29 cellular contexts compared by ENCODE assay signal in the genomic region with DNA sequence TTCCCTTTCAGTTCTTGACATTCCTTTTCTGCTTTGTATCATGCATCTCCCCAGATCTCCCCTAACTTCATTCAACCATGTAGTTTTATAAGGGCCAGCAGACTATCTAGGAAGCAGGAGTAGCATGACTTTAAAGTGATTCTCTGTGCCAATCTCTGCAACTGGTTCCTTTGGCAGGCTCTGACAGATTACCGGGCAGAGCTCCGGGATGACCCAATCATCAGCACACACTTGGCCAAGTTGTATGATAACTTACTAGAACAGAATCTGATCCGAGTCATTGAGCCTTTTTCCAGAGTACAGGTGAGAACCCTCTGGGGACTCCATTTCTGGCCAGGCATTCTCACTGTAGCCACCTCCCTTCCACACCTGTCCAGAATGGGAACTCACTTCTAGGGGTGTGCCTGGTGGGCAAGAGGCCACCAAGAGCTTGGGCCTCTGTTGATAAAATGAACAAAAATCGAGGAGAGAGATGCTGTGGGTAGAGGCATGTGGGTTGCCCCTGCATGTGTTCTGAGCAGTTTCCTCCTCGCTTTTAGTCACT. TPM values are rescaled to one million over a fixed set of nuclear protein-coding genes. Genes with fewer than 3 reads are reported as not detected.
DNase-seq lines count a peak whose midpoint lies in the region; ATAC-seq, FAIRE-seq and TF ChIP-seq lines count a peak whose summit lies in the region.
"Had no signal": no experiment of that assay in that cellular context is flagged by ENCODE, and none has a peak within 500 bp of the region (broad histone marks: within the 10 kb centered on the region; RNA-seq: fewer than 3 reads in every experiment).

No MANE protein-coding gene starts in this region.

- H3K4me1 ChIP-seq in astrocyte (ENCODE audit: insufficient read depth, low read length) (peaks cover 7% of the 10 kb centered on the region), psoas muscle (peaks cover 11% of the 10 kb centered on the region), transverse colon (peaks cover 0 to 7% (median 0%) of the 10 kb centered on the region in 4 donors)

- no peak overlapping the region for H3K4me3 ChIP-seq in astrocyte (ENCODE audit: insufficient read depth, low read depth, low read length)
- no peak overlapping the region for H3K4me3 ChIP-seq in psoas muscle
- no peak overlapping the region for H3K4me3 ChIP-seq in transverse colon
- H3K4me3 ChIP-seq: pancreas, smooth muscle cell, tibial nerve had no signal

- ATAC-seq in psoas muscle: peak; percentile 71 to 79 (median 74)
- ATAC-seq: CD8-positive, alpha-beta T cell; HCT116; pancreas; T-cell had no signal

- H3K9me3 ChIP-seq in astrocyte (ENCODE audit: insufficient read depth, low read depth, low read length) (no peaks in the 10 kb centered on the region), psoas muscle (no peaks in the 10 kb centered on the region), transverse colon (no peaks in the 10 kb centered on the region)
- H3K9me3 ChIP-seq: pancreas, tibial nerve had no signal

- H4K20me1 ChIP-seq in astrocyte (ENCODE audit: insufficient read depth, low read length): peaks cover 76% of the 10 kb centered on the region

- H3K27ac ChIP-seq in astrocyte (ENCODE audit: low read depth, low read length): no peak overlapping the region
- peak overlapping the region; percentile 19 for H3K27ac ChIP-seq in psoas muscle
- no peak overlapping the region for H3K27ac ChIP-seq in transverse colon
- H3K27ac ChIP-seq: pancreas, tibial nerve had no signal

- no peak for DNase-seq in activated T-cell treated with anti-CD3 and anti-CD28 coated beads, Interleukin-2, amount 50 U/mL, for 24 hours
- DNase-seq in activated T-cell treated with anti-CD3 and anti-CD28 coated beads for 4 hours (no peak), astrocyte (ENCODE audit: low read depth) (no peak), psoas muscle (no peak), medulla oblongata (ENCODE audit: extremely low spot score) (no peak), T-helper 9 cell (no peak), transverse colon (no peak)
- DNase-seq: activated CD4-positive, CD25-positive, alpha-beta regulatory T cell; activated naive CD4-positive, alpha-beta T cell; activated T-cell treated with anti-CD3 and anti-CD28 coated beads, Interleukin-2, amount 50 U/mL, for 1 hour; AML-193; anterior cingulate cortex; CD8-positive, alpha-beta T cell; hippocampal formation; Karpas-422; NCI-H1417; NCI-H2029; NCI-H2227 treated with DMSO at 0.1 percent for 48 hours; NCI-H526 treated with DMSO at 0.1 percent for 48 hours; nephron progenitor cell; NK-92 treated with Interleukin-12 subunit alpha and Interleukin-12 subunit beta, amount 100 ng/mL, for 24 hours; pancreas; T-cell had no signal

- in situ Hi-C loops in transverse colon (cut with MboI; ENCODE audit: low pct_ligation_motif_present in 1 of 4, low pct_unique_long_range_greater_than_20kb in 1 of 4, low sequenced_read_pairs in 3 of 4): loop anchor here in 3 of 4 donors (10.0 to 25.0 kb wide), 5 partner anchors 126 to 433 kb away; no protein-coding TSS in a partner anchor

- H3K27me3 ChIP-seq in astrocyte (ENCODE audit: insufficient read depth, low read length) (no peaks in the 10 kb centered on the region), psoas muscle (ENCODE audit: insufficient read depth in 3 of 3, low read length in 2 of 3) (no peaks in the 10 kb centered on the region), transverse colon (no peaks in the 10 kb centered on the region)
- H3K27me3 ChIP-seq: pancreas, tibial nerve had no signal

- FAIRE-seq in astrocyte (lab: Jason Lieb, UNC): no peak
- FAIRE-seq: bronchial epithelial cell, endothelial cell of umbilical vein, pancreas had no signal

- no peak overlapping the region for H3K4me3 Mint-ChIP-seq in activated T-cell treated with anti-CD3 and anti-CD28 coated beads, Interleukin-2, amount 50 U/mL, for 24 hours
- H3K4me3 Mint-ChIP-seq in IgD-negative memory B cell: peak overlapping the region in 1 of 4 donors; percentile 48
- H3K4me3 Mint-ChIP-seq in astrocyte (ENCODE audit: unreplicated experiment): no peak overlapping the region
- H3K4me3 Mint-ChIP-seq: CD8-positive, alpha-beta T cell; nephron progenitor cell; T-cell had no signal

- no peaks in the 10 kb centered on the region for H3K79me2 ChIP-seq in astrocyte (ENCODE audit: insufficient read depth, low read length)

- 43 to 51% (median 47%) methylated on average over 5 of the region's 5 CpGs for WGBS in psoas muscle, 3 donors
- whole genome bisulfite sequencing in transverse colon (ENCODE audit: low coverage in 1 of 2), 2 donors: 91% methylated on average over 5 of the region's 5 CpGs; no CpG with 5 or more reads in 1 of the 2 donors

- TF ChIP-seq EP300 in transverse colon (IDR thresholded peaks at IDR 0.05; ENCODE audit: low read depth): no peak

- peaks cover 7% of the 10 kb centered on the region for H3K4me1 Mint-ChIP-seq in activated T-cell treated with anti-CD3 and anti-CD28 coated beads, Interleukin-2, amount 50 U/mL, for 24 hours (ENCODE audit: low read depth)
- H3K4me1 Mint-ChIP-seq in IgD-negative memory B cell (peaks cover 0 to 6% (median 4%) of the 10 kb centered on the region in 3 donors), astrocyte (ENCODE audit: low read depth, unreplicated experiment) (peaks cover 4% of the 10 kb centered on the region)

- H3K36me3 Mint-ChIP-seq in activated T-cell treated with anti-CD3 and anti-CD28 coated beads, Interleukin-2, amount 50 U/mL, for 24 hours (ENCODE audit: low read depth): peaks cover 95% of the 10 kb centered on the region
- H3K36me3 Mint-ChIP-seq in IgD-negative memory B cell (peaks cover 1% of the 10 kb centered on the region), astrocyte (ENCODE audit: low read depth, unreplicated experiment) (peaks cover 16% of the 10 kb centered on the region)

- H2AFZ ChIP-seq in astrocyte (ENCODE audit: low read depth, low read length): no peak overlapping the region

- no peak overlapping the region for H3K9ac ChIP-seq in astrocyte (ENCODE audit: low read length)

- no peak for TF ChIP-seq POLR2A in transverse colon (IDR thresholded peaks at IDR 0.05)

- H3K27me3 Mint-ChIP-seq in activated T-cell treated with anti-CD3 and anti-CD28 coated beads, Interleukin-2, amount 50 U/mL, for 24 hours: no peaks in the 10 kb centered on the region
- H3K27me3 Mint-ChIP-seq in IgD-negative memory B cell (no peaks in the 10 kb centered on the region), astrocyte (ENCODE audit: low read depth, unreplicated experiment) (no peaks in the 10 kb centered on the region)
- H3K27me3 Mint-ChIP-seq: T-cell had no signal

- peak overlapping the region; percentile 60 for H3K27ac Mint-ChIP-seq in activated T-cell treated with anti-CD3 and anti-CD28 coated beads, Interleukin-2, amount 50 U/mL, for 24 hours
- peak overlapping the region in 2 of 3 donors; percentile 33 to 80 for H3K27ac Mint-ChIP-seq in IgD-negative memory B cell
- H3K27ac Mint-ChIP-seq in astrocyte (ENCODE audit: unreplicated experiment): peak overlapping the region; percentile 43
- H3K27ac Mint-ChIP-seq: CD8-positive, alpha-beta T cell; nephron progenitor cell had no signal

- H3K36me3 ChIP-seq in astrocyte (ENCODE audit: insufficient read depth, low read length) (peaks cover 78% of the 10 kb centered on the region), psoas muscle (ENCODE audit: insufficient read depth in 1 of 2, low read depth in 1 of 2) (peaks cover 26 to 93% of the 10 kb centered on the region in 2 donors), transverse colon (peaks cover 0 to 72% (median 38%) of the 10 kb centered on the region in 4 donors)

- no peaks in the 10 kb centered on the region for H3K9me3 Mint-ChIP-seq in activated T-cell treated with anti-CD3 and anti-CD28 coated beads, Interleukin-2, amount 50 U/mL, for 24 hours
- no peaks in the 10 kb centered on the region for H3K9me3 Mint-ChIP-seq in IgD-negative memory B cell
- no peaks in the 10 kb centered on the region for H3K9me3 Mint-ChIP-seq in astrocyte (ENCODE audit: unreplicated experiment)
- H3K9me3 Mint-ChIP-seq: CD8-positive, alpha-beta T cell; nephron progenitor cell; T-cell had no signal

- intact Hi-C loops in psoas muscle (cut with DNase I) (loop anchor here in 1 of 2 donors (5.0 kb wide), 1 partner anchor 1967 kb away; no protein-coding TSS in a partner anchor), transverse colon (cut with DNase I; ENCODE audit: low total_unique reads) (no loop called here)

- no peak overlapping the region for H3K4me2 ChIP-seq in astrocyte (ENCODE audit: low read length)
- H3K4me2 ChIP-seq: smooth muscle cell had no signal

- TF ChIP-seq CTCF in astrocyte (IDR thresholded peaks at IDR 0.05; ENCODE audit: insufficient read depth, low read depth, low read length) (no peak), psoas muscle (IDR thresholded peaks at IDR 0.05) (no peak), transverse colon (IDR thresholded peaks at IDR 0.05) (no peak)

RNA-seq across cellular contexts. Expression of gene CDK5R1, which starts 7.6 kb away (rescaled TPM):
- polyA plus RNA-seq in IgD-negative memory B cell: 3.8 TPM
- 7.2 and 7.6 TPM in 2 replicates for total RNA-seq in astrocyte
- 1 to 10 TPM; 1.2 to 5.2 (median 2.5) TPM for total RNA-seq in psoas muscle
- 1 to 10 TPM in 2 of 3 donors, under 1 TPM in 1; 0.44 to 2.1 (median 1.1) TPM for polyA plus RNA-seq in psoas muscle
- 10 to 100 TPM in 1 of 4 donors, 1 to 10 TPM in 3; 1.3 to 41.2 (median 2.4) TPM for total RNA-seq in transverse colon

RNA-seq across cellular contexts. Expression of gene PSMD11, which starts 34.8 kb away (rescaled TPM):
- polyA plus RNA-seq in IgD-negative memory B cell (126 TPM), psoas muscle (100 to 1,000 TPM; 152 to 326 (median 198) TPM)
- total RNA-seq in astrocyte (118 and 129 TPM in 2 replicates), psoas muscle (100 to 1,000 TPM; 118 to 280 (median 207) TPM), transverse colon (100 to 1,000 TPM in 1 of 4 donors, 10 to 100 TPM in 3; 20.9 to 238 (median 62.3) TPM)
